Comparison of ENCODE assay signal across 1 cellular context in the genomic region with DNA sequence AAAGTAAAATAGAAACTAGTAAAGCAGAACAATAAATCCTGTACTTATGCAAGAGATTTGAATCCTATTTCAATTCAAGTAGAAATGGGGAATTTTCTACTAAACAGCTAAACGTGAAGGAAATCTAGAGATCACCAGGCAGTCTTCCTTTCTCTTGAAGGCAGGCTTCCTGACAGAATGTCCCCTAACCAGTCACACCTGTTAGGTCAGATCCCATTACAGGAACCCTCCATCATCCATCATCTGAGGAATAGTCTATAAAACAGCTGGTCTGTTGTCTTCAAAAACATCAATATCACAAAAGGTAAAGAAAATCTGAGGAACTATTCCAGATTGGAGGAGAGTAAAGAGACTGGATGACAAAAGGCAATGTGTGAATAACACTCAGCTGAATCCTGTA.
TF ChIP-seq lines count a peak whose summit lies in the region.

No MANE protein-coding gene starts in this region.

TF ChIP-seq in H1, 55 proteins besides CTCF, POLR2A, EP300 and RAD21:
- 0 out of 2 replicates have a peak, but pooled peaks have one; percentile 32 for TF ChIP-seq TCF12 (IDR thresholded peaks at IDR 0.05; ENCODE audit: low read depth, low read length)
- TF ChIP-seq POU5F1 (IDR thresholded peaks at IDR 0.05; ENCODE audit: low read depth, low read length): no peak
- peak; percentile 69 for TF ChIP-seq SP1 (IDR thresholded peaks at IDR 0.05; ENCODE audit: low read depth, low read length)
- TF ChIP-seq BCL11A (IDR thresholded peaks at IDR 0.05; ENCODE audit: low read depth in 2 of 2, low read length in 2 of 2): peak in 1 of 2 experiments; percentile 38
- TF ChIP-seq TEAD4 (IDR thresholded peaks at IDR 0.05; ENCODE audit: low read depth, low read length): 0 out of 2 replicates have a peak, but pooled peaks have one; percentile 41
